ENCODE assay signal across 22 cellular contexts in the genomic region with DNA sequence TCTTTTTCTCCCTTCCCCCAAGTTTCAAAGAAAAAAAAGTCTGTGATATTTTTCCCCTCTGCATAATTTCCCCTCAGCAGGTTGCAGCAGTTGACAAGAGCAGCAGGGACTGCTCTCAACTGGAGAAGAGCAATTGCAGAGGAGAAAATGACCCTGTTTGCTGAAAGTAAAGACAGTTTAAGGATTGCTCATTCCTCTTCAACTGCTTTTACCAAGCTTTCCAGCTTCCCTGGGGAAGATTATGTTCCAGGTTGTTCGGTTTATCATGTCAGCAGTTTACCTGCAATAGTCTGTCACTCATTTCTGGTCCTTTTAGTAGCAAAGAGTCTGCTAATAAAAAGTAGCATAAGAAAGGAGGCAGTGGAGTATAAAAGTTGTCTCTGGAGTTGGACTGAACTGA.
"Had no signal": no experiment of that assay in that cellular context is flagged by ENCODE, and none has a peak within 500 bp of the region (broad histone marks: within the 10 kb centered on the region; RNA-seq: fewer than 3 reads in every experiment).

No MANE protein-coding gene starts in this region.

- H3K27me3 ChIP-seq: gastrocnemius medialis, ovary, sigmoid colon, tibial nerve, upper lobe of left lung had no signal

- H3K4me1 ChIP-seq: tibial nerve, upper lobe of left lung had no signal

- H3K36me3 ChIP-seq: gastrocnemius medialis, ovary had no signal

- H3K9me3 ChIP-seq: gastrocnemius medialis, mucosa of descending colon, ovary, psoas muscle, sigmoid colon, thoracic aorta, tibial nerve, upper lobe of left lung had no signal

- H3K27ac ChIP-seq: coronary artery, ovary, psoas muscle, sigmoid colon, thoracic aorta, tibial nerve, upper lobe of left lung had no signal

- FAIRE-seq: keratinocyte, urothelium cell line had no signal

- H3K4me3 ChIP-seq: coronary artery, gastrocnemius medialis, mucosa of descending colon, ovary, psoas muscle, sigmoid colon, thoracic aorta, tibial nerve, upper lobe of left lung had no signal

- DNase-seq: dermis blood vessel endothelial cell; effector memory CD8-positive, alpha-beta T cell; gastrocnemius medialis; mesenchymal stem cell; mucosa of descending colon; naive B cell; nephron progenitor cell; occipital lobe; ovary; posterior cingulate gyrus; psoas muscle; right cardiac atrium; sigmoid colon; stimulated activated CD4-positive, alpha-beta T cell treated with anti-CD3 and anti-CD28 coated beads, Interleukin-2, amount 100 ng/mL, for 24 hours; stimulated activated CD4-positive, alpha-beta T cell treated with anti-CD3 and anti-CD28 coated beads, Interleukin-4, amount 100 ng/mL, for 24 hours; stimulated activated naive B cell treated with anti-CD40 and anti-IgM and Interleukin-4, amounts not matched to agents 10 μg/mL and 1 μg/mL and 100 μg/mL, for 72 hours; upper lobe of left lung had no signal

- ATAC-seq: effector memory CD8-positive, alpha-beta T cell; mucosa of descending colon; stimulated activated naive B cell treated with anti-CD40 and anti-IgM and Interleukin-4, amounts not matched to agents 10 μg/mL and 1 μg/mL and 100 μg/mL, for 72 hours had no signal
